Comparison of ENCODE assay signal across 8 cellular contexts in the genomic region with DNA sequence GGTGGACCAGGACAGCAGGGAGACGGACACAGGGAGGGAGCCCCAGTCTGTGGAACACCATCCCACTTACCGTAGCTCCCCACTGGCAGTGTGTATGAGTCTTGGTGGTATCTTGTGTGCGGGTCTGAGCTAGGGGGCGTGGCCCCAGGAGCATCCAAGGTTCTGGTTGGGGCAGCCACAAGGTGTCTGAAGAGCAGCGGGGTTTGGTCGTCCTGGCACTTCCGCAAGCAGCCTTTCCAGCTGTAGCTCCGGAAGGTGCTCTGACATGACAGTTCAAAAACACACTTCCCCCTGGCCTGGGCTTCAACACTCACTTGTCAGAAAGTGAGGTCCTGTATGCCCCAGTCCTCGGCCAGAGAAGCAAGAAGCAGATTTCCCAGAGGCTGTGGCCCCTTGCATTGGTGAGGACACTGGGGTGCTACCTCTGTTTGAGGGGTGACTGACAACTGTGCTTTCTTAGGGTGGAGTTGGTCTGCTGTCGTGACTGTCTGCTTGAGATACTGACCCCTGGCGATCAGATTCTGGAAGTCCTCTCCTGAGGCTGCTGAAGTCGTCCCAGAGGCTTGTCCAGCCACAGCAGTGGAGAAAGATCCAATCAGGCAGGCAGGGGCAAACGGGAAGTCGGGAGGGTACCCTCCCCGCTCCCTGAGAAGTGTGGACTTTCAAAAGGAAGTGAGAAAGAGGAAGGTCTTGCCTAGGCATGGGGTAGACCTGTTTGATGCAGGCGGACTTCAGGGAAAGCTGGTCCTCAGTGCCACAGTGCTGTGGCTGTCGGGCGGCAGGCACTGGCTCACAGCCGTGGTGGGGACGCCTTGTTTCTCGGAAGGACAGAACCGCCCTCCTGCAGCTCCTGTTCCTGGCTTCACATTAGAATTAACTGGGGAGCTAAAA. TPM values are rescaled to one million over a fixed set of nuclear protein-coding genes. Genes with fewer than 3 reads are reported as not detected.
A peak's percentile ranks its signal among the peaks of the same experiment; 100 is the strongest.
DNase-seq lines count a peak whose midpoint lies in the region; ATAC-seq and TF ChIP-seq lines count a peak whose summit lies in the region.

No MANE protein-coding gene starts in this region.

- no peak overlapping the region for H3K27ac Mint-ChIP-seq in Caco-2 (ENCODE audit: unreplicated experiment)

- DNase-seq in Caco-2 (peak in 1 of 2 experiments; percentile 49), T-helper 1 cell (peak in 3 of 5 donors; percentile 25 to 73 (median 31)), choroid plexus epithelial cell (ENCODE audit: low read depth) (peak; percentile 81), left lobe of liver (ENCODE audit: low spot score) (no peak), SJCRH30 (no peak)
- DNase-seq in stimulated activated naive CD8-positive, alpha-beta T cell treated with anti-CD3 and anti-CD28 coated beads, Interleukin-15, Interleukin-2, amounts not matched to agents 100 U/mL and 50 U/mL, for 24 hours, result peak; percentile 57

- H3K4me1 Mint-ChIP-seq in Caco-2 (ENCODE audit: low read depth, unreplicated experiment), result no peaks in the 10 kb centered on the region

- H3K9me3 ChIP-seq in Caco-2 (no peaks in the 10 kb centered on the region), SJCRH30 (replicated peaks) (no peaks in the 10 kb centered on the region)

- CTCF ChIA-PET in Caco-2 (lab: Charles Lee), result interaction anchor here (1.1 kb wide), 1 partner anchor 250 kb away, joined by 5 read pairs; no protein-coding TSS in a partner anchor

- H3K36me3 ChIP-seq in Caco-2 (ENCODE audit: control insufficient read depth, insufficient read depth, low read length) (no peaks in the 10 kb centered on the region; the same call in 1 of the 2 replicates), SJCRH30 (no peaks in the 10 kb centered on the region)

- TF ChIP-seq CTCF in Caco-2 (IDR thresholded peaks at IDR 0.05; ENCODE audit: insufficient read depth in 1 of 2, low read depth in 1 of 2, low read length in 1 of 2, severe bottlenecking in 1 of 2, unreplicated experiment in 1 of 2) (peak; percentile 25 to 75), choroid plexus epithelial cell (conservative IDR thresholded peaks at IDR 0.05; ENCODE audit: low read depth, low read length) (peak; percentile 87)

- H3K4me1 ChIP-seq in Caco-2 (no peaks in the 10 kb centered on the region), SJCRH30 (peaks cover 3% of the 10 kb centered on the region; the same call in 1 of the 2 replicates)

- H3K27me3 ChIP-seq in Caco-2 (replicated peaks; ENCODE audit: control insufficient read depth, insufficient read depth, low read length), result no peaks in the 10 kb centered on the region
- no peaks in the 10 kb centered on the region for H3K27me3 ChIP-seq in SJCRH30

- BruUV-seq in Caco-2 (replicated peaks; lab: Mats Ljungman, UMichigan), result no TSS peak

- H3K27ac ChIP-seq in SJCRH30, result no peak overlapping the region

- POLR2A ChIA-PET in Caco-2 (lab: Charles Lee), result no interaction called here

- ATAC-seq in GM19324 (IDR thresholded peaks at IDR 0.05; ENCODE audit: low FRiP score, unreplicated experiment), result peak; percentile 80
- ATAC-seq in HG03280 (IDR thresholded peaks at IDR 0.05; ENCODE audit: unreplicated experiment), result peak; percentile 78
- ATAC-seq in left lobe of liver, result peak; percentile 77
- peak; percentile 69 for ATAC-seq in stimulated activated naive CD8-positive, alpha-beta T cell treated with anti-CD3 and anti-CD28 coated beads, Interleukin-15, Interleukin-2, amounts not matched to agents 100 U/mL and 50 U/mL, for 24 hours

- no peaks in the 10 kb centered on the region for H3K27me3 Mint-ChIP-seq in Caco-2 (ENCODE audit: insufficient read depth, unreplicated experiment)

- no peak overlapping the region for H3K4me3 ChIP-seq in Caco-2 (ENCODE audit: low read depth, low read length)
- H3K4me3 ChIP-seq in choroid plexus epithelial cell (ENCODE audit: low read depth, low read length), result peak overlapping the region; percentile 2
- no peak overlapping the region for H3K4me3 ChIP-seq in SJCRH30

- no peak overlapping the region for H3K4me3 Mint-ChIP-seq in Caco-2 (ENCODE audit: unreplicated experiment)

- H3K9me3 Mint-ChIP-seq in Caco-2 (ENCODE audit: unreplicated experiment), result no peaks in the 10 kb centered on the region

- intact Hi-C loops in Caco-2 (cut with micrococcal nuclease; ENCODE audit: unreplicated experiment), result no loop called here

- peaks cover 18% of the 10 kb centered on the region for H3K36me3 Mint-ChIP-seq in Caco-2 (ENCODE audit: insufficient read depth, unreplicated experiment)

RNA-seq across cellular contexts. Expression of gene PFKFB3, which starts 51.4 kb away (rescaled TPM):
- total RNA-seq in Caco-2 (2022) (33.0 and 35.4 TPM in 2 replicates), left lobe of liver (39.2 TPM)
- total RNA-seq in SJCRH30 (2014; rRNA removed; shearing (Covaris generic)), result 11.0 and 11.2 TPM in 2 replicates

Comparison
In these comparisons a context has a peak if more than half of its experiments do, and no peak if none do; other contexts are left out.
1. DNase-seq: peak in T-helper 1 cell (3 of 5), choroid plexus epithelial cell (single experiment) and stimulated activated naive CD8-positive, alpha-beta T cell treated with anti-CD3 and anti-CD28 coated beads, Interleukin-15, Interleukin-2, amounts not matched to agents 100 U/mL and 50 U/mL, for 24 hours (single experiment); none in left lobe of liver (single experiment) and SJCRH30 (0 of 2).
2. Peak in every context shown above with its lines, with median percentiles within 50 percentile points of each other: ATAC-seq.